Comparison of ENCODE assay signal across 1 cellular context in genomic region chr1:6086762-6087401, GRCh38.
TF ChIP-seq lines count a peak whose summit lies in the region.

No MANE protein-coding gene starts in this region.

TF ChIP-seq in K562, 482 proteins besides CTCF, POLR2A, EP300 and RAD21:
- TF ChIP-seq FUS (optimal IDR thresholded peaks at IDR 0.05; ENCODE audit: low read depth, low read length) (no peak), HDAC8 (tag; IDR thresholded peaks at IDR 0.05) (no peak), ZNF766 (CRISPR knock-in tag; conservative IDR thresholded peaks at IDR 0.05) (no peak), DACH1 (IDR thresholded peaks at IDR 0.05; ENCODE audit: partially characterized antibody) (no peak), CEBPG (CRISPR knock-in tag; IDR thresholded peaks at IDR 0.05) (no peak), CEBPG (tag; conservative IDR thresholded peaks at IDR 0.05 in 1 of 2, IDR thresholded peaks at IDR 0.05 in 1 of 2) (no peak), FOSL1 (tag; conservative IDR thresholded peaks at IDR 0.05) (no peak), LEF1 (IDR thresholded peaks at IDR 0.05) (no peak), ZBTB7A (IDR thresholded peaks at IDR 0.05; ENCODE audit: borderline replicate concordance, control insufficient read depth, low read depth, low read length) (0 out of 2 replicates have a peak, but pooled peaks have one; percentile 18)
